ENCODE assay signal across 24 cellular contexts in the genomic region with DNA sequence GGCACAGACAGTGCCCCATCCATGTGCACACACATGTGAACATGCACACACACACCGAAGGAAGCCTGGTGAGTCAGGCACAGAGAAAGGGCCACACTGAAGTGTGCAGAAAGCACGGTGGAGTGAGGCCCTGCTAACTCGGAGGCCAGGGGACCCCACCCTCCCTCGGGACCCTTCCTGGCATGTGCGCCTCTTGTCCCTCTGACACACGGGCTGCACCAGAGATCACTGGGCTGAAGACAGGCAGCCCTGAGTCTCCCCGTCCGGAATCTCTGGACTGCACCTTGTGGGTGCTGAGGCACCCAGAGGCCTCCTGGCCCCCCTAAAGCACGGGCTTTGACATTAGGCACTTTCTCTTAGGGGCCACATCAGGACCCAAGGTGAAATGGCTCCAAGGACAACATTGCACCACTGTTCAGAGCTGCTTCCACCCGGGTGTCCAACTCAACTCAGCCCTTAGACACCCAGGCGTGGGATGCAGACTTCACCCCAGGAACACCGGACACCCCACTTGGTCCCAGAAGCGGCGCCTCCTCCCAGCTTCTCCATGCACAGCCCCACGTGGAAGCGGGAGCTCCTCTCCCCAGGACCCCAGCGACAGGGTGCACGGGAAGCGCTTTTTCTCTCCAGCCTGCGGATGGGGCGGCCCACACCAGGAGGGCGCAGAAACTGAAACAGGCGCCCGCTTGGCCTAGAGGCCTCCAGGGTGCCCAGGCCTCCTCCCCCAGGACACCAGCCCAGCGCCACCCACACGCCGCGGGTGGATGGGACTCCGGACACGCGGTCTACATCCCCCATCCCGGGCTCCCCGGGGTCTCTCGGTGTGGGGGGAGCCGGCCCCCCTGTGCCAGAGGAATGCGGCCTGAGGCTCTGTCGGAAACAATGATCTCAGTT.
"Had no signal": no experiment of that assay in that cellular context is flagged by ENCODE, and none has a peak within 500 bp of the region (broad histone marks: within the 10 kb centered on the region; RNA-seq: fewer than 3 reads in every experiment).

No MANE protein-coding gene starts in this region.

- DNase-seq: activated CD4-positive, alpha-beta memory T cell treated with anti-CD3 and anti-CD28 coated beads for 36 hours; activated CD4-positive, alpha-beta T cell treated with anti-CD3 and anti-CD28 coated beads, Interleukin-2, amount 10 ng/mL, durations not matched to agents 24 days and 14 days; activated CD4-positive, CD25-positive, alpha-beta regulatory T cell treated with anti-CD3 and anti-CD28 coated beads, Interleukin-2, amount 50 U/mL, for 72 hours; activated naive CD4-positive, alpha-beta T cell; activated T-cell treated with anti-CD3 and anti-CD28 coated beads for 4 hours; activated T-cell treated with anti-CD3 and anti-CD28 coated beads, Interleukin-2, amount 50 U/mL, for 72 hours; effector memory CD4-positive, alpha-beta T cell; gastrocnemius medialis; left colon; naive thymus-derived CD8-positive, alpha-beta T cell; occipital lobe; sigmoid colon; small intestine; stimulated activated CD4-positive, alpha-beta T cell treated with anti-CD3 and anti-CD28 coated beads, Interleukin-1b, Interleukin-23, amount 100 ng/mL, for 48 hours; stimulated activated CD4-positive, alpha-beta T cell treated with anti-CD3 and anti-CD28 coated beads, Interleukin-4, amount 100 ng/mL, for 4 hours; stimulated activated CD8-positive, alpha-beta memory T cell treated with anti-CD3 and anti-CD28 coated beads, Interleukin-4, amount 100 ng/mL, for 48 hours; stimulated activated naive B cell treated with anti-CD40 and anti-IgM and Interleukin-4, amounts not matched to agents 10 μg/mL and 1 μg/mL and 100 μg/mL, for 72 hours; T-helper 17 cell had no signal

- H3K4me3 ChIP-seq: breast epithelium, gastrocnemius medialis, hepatocyte, psoas muscle, sigmoid colon, tibial nerve had no signal

- H3K4me1 ChIP-seq: breast epithelium, gastrocnemius medialis, parathyroid adenoma, psoas muscle, sigmoid colon, tibial nerve had no signal

- H3K36me3 ChIP-seq: breast epithelium, gastrocnemius medialis, sigmoid colon, tibial nerve had no signal

- H3K9me3 ChIP-seq: gastrocnemius medialis had no signal

- H3K27ac ChIP-seq: breast epithelium, dorsolateral prefrontal cortex, gastrocnemius medialis, hepatocyte, parathyroid adenoma, psoas muscle, sigmoid colon, tibial nerve had no signal

- H3K9ac ChIP-seq: parathyroid adenoma had no signal

- H3K27me3 ChIP-seq: breast epithelium, dorsolateral prefrontal cortex, gastrocnemius medialis, hepatocyte, sigmoid colon, tibial nerve had no signal
